In the genomic region with DNA sequence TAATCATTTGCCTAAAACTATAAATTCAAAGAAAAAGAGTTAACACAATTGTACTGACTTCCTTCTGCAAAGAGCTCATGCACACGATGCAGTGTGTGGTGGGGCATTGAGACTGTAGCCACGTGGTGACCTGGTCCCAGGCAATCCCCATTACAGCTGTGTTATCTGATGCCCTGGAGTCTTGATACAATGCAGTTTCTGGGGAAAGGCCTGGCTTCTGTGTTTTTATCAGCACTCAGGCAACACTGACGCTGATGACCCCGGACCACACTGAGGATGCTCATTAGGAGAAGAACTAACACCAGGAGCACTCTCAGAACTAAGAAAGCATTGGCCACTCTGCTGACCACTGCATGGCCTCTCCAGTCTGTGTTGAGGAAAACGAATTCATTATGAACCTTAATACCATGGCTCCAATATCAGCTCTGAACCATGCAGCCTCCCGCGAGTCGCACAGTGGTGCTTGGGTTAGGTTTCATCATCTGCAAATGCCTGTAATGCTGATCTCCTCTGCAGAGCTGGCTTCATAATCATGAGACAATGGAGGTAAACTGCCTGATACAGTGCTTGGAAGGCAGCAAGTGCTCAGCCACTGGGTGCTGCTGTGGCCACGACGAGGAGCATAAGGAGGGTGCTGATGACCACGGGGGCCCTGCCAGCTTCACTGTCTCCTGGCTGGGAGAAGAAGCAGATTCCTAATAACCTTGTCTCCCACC, we compare ENCODE assay signal across 17 cellular contexts.
A peak's percentile ranks its signal among the peaks of the same experiment; 100 is the strongest.
DNase-seq lines count a peak whose midpoint lies in the region; ATAC-seq and TF ChIP-seq lines count a peak whose summit lies in the region.
"Had no signal": no experiment of that assay in that cellular context is flagged by ENCODE, and none has a peak within 500 bp of the region (broad histone marks: within the 10 kb centered on the region; RNA-seq: fewer than 3 reads in every experiment).

No MANE protein-coding gene starts in this region.

- TF ChIP-seq CTCF in omental fat pad (IDR thresholded peaks at IDR 0.05), result no peak

- no peak for ATAC-seq in omental fat pad (ENCODE audit: low FRiP score)
- no peak for ATAC-seq in GM19328 (IDR thresholded peaks at IDR 0.05; ENCODE audit: unreplicated experiment)

- peak; percentile 20 for DNase-seq in NCI-H82 (lab: John Stamatoyannopoulos, UW)
- DNase-seq in NCI-H82 treated with DMSO at 0.1 percent for 48 hours (lab: John Stamatoyannopoulos, UW; ENCODE audit: unreplicated experiment), result no peak
- DNase-seq in NCI-H2196 (lab: John Stamatoyannopoulos, UW; ENCODE audit: unreplicated experiment), result peak; percentile 30
- DNase-seq in left kidney (ENCODE audit: low read depth, low spot score), result peak; percentile 78
- DNase-seq in stimulated activated CD4-positive, alpha-beta T cell treated with anti-CD3 and anti-CD28 coated beads, Interleukin-4, amount 100 ng/mL, for 1 hour, result no peak
- no peak for DNase-seq in omental fat pad (ENCODE audit: low spot score)
- DNase-seq: AML-193; CD4-positive, alpha-beta T cell; DMS79 treated with DMSO at 0.1 percent for 48 hours; GF-D8; NCI-H1092; NCI-H187 treated with DMSO at 0.1 percent for 48 hours; NCI-H446; NCI-H774; Peyer's patch; Right ventricle myocardium superior had no signal

Comparison
In these comparisons a context has a peak if more than half of its experiments do, and no peak if none do; other contexts are left out.
1. DNase-seq: peak in NCI-H82 (single experiment), NCI-H2196 (single experiment) and left kidney (single experiment); none in NCI-H82 treated with DMSO at 0.1 percent for 48 hours (single experiment), stimulated activated CD4-positive, alpha-beta T cell treated with anti-CD3 and anti-CD28 coated beads, Interleukin-4, amount 100 ng/mL, for 1 hour (single experiment) and omental fat pad (single experiment).